In the genomic region with DNA sequence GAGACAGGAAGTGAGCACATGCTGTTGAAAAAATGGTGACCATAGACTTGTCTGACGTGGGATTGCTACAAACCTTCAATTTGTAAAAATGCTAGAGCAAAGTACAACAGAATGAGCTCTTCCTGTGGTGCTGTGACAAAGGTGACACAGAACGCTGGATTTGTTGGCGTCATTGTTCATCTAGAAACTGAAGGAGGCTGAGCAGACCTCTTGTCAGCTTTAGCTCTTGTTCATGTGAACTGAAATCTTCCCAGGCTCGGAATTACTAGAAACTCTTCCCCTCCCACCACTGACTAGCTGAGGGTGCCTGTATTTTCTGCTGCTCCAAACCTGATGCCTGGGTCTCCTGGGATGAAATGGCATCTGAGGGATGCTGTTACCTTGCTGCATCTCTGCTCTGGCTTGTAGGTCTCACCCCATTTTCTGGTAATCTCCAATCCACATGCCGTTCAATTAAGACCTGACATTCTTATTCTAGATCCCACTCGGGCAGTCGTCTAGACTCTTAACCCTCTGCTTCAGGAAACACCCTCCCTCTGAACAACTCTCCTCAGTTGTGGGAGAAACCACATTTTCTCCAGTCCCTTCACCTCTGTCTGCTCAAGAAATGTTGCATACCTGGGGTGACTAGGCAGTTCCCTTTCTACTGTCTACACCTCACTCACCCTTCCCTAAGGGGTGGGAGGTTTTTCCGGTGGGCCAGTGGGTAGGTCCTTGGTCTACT, we compare ENCODE assay signal across 19 cellular contexts.
DNase-seq lines count a peak whose midpoint lies in the region; ATAC-seq and TF ChIP-seq lines count a peak whose summit lies in the region.
"Had no signal": no experiment of that assay in that cellular context is flagged by ENCODE, and none has a peak within 500 bp of the region (broad histone marks: within the 10 kb centered on the region; RNA-seq: fewer than 3 reads in every experiment).

No MANE protein-coding gene starts in this region.

- H3K4me3 ChIP-seq in colonic mucosa (no peak overlapping the region), vagina (no peak overlapping the region)
- H3K4me3 ChIP-seq: K562, MG63, PC-9 had no signal

- no peak overlapping the region for H3K27ac ChIP-seq in colonic mucosa
- H3K27ac ChIP-seq in vagina, result no peak overlapping the region
- H3K27ac ChIP-seq: PC-9 had no signal

- H3K27me3 ChIP-seq in colonic mucosa (no peaks in the 10 kb centered on the region), vagina (no peaks in the 10 kb centered on the region)
- H3K27me3 ChIP-seq: MG63 had no signal

- H3K36me3 Mint-ChIP-seq in effector memory CD8-positive, alpha-beta T cell (ENCODE audit: insufficient read depth), result peaks cover 2% of the 10 kb centered on the region
- H3K36me3 Mint-ChIP-seq in activated CD4-positive, alpha-beta T cell treated with anti-CD3 and anti-CD28 coated beads, Interleukin-2, amount 10 ng/mL, durations not matched to agents 7 days and 5 days (ENCODE audit: low read depth), result no peaks in the 10 kb centered on the region
- H3K36me3 Mint-ChIP-seq: CD4-positive, CD25-positive, alpha-beta regulatory T cell had no signal

- in situ Hi-C loops in GM13977 (cut with MboI; ENCODE audit: low pct_unique_long_range_greater_than_20kb, low sequenced_read_pairs, unreplicated experiment), result loop anchor here (25.0 kb wide), 1 partner anchor 348 kb away; no protein-coding TSS in a partner anchor

- H3K27me3 Mint-ChIP-seq in effector memory CD8-positive, alpha-beta T cell, result peaks cover 24 to 32% of the 10 kb centered on the region in 2 donors
- peaks cover 12% of the 10 kb centered on the region for H3K27me3 Mint-ChIP-seq in activated CD4-positive, alpha-beta T cell treated with anti-CD3 and anti-CD28 coated beads, Interleukin-2, amount 10 ng/mL, durations not matched to agents 7 days and 5 days
- H3K27me3 Mint-ChIP-seq: CD4-positive, CD25-positive, alpha-beta regulatory T cell had no signal

- H3K9me3 ChIP-seq in colonic mucosa, result no peaks in the 10 kb centered on the region
- H3K9me3 ChIP-seq in vagina, result no peaks in the 10 kb centered on the region
- H3K9me3 ChIP-seq: MG63 had no signal

- POLR2A ChIA-PET in HEK293T (lab: Yijun Ruan, JAX), result no interaction called here
- POLR2A ChIA-PET in activated CD4-positive, alpha-beta T cell treated with anti-CD3 and anti-CD28 coated beads, Interleukin-2, amount 10 ng/mL, durations not matched to agents 7 days and 5 days (lab: Charles Lee), result no interaction called here

- no peak for TF ChIP-seq POLR2A in vagina (IDR thresholded peaks at IDR 0.05)

- intact Hi-C loops in colonic mucosa (cut with DNase I), result no loop called here
- intact Hi-C loops in vagina (cut with DNase I), result no loop called here

- H3K4me1 ChIP-seq in colonic mucosa (no peaks in the 10 kb centered on the region), vagina (peaks cover 4% of the 10 kb centered on the region)

- DNase-seq in GM13977 (ENCODE audit: low spot score), result peak; percentile 49
- DNase-seq in colonic mucosa, result peak; percentile 2
- peak; percentile 29 to 49 for DNase-seq in vagina (ENCODE audit: extremely low spot score in 2 of 2)
- DNase-seq in effector memory CD8-positive, alpha-beta T cell, result no peak
- DNase-seq in HEK293T (ENCODE audit: extremely low spot score), result no peak
- no peak for DNase-seq in activated CD4-positive, alpha-beta T cell treated with anti-CD3 and anti-CD28 coated beads, Interleukin-2, amount 10 ng/mL, durations not matched to agents 7 days and 5 days
- DNase-seq: CD4-positive, CD25-positive, alpha-beta regulatory T cell; EL; GF-D8; H9; MG63; NCI-H1417 treated with DMSO at 0.1 percent for 48 hours; NCI-H187 treated with DMSO at 0.1 percent for 48 hours; NCI-H2107; PC-9; RPMI8226; SHP77 had no signal

- TF ChIP-seq CTCF in GM13977 (IDR thresholded peaks at IDR 0.05; ENCODE audit: extremely low read depth, insufficient read depth, missing control alignments), result no peak
- no peak for TF ChIP-seq CTCF in colonic mucosa (IDR thresholded peaks at IDR 0.05)
- TF ChIP-seq CTCF in vagina (IDR thresholded peaks at IDR 0.05), result no peak

- ATAC-seq in HG02870 (IDR thresholded peaks at IDR 0.05; ENCODE audit: unreplicated experiment), result peak; percentile 55
- no peak for ATAC-seq in effector memory CD8-positive, alpha-beta T cell (replicated peaks)
- ATAC-seq: K562 had no signal

- H3K36me3 ChIP-seq in colonic mucosa, result no peaks in the 10 kb centered on the region
- no peaks in the 10 kb centered on the region for H3K36me3 ChIP-seq in vagina
- H3K36me3 ChIP-seq: MG63 had no signal

- no peaks in the 10 kb centered on the region for H3K9me3 Mint-ChIP-seq in effector memory CD8-positive, alpha-beta T cell
- no peaks in the 10 kb centered on the region for H3K9me3 Mint-ChIP-seq in activated CD4-positive, alpha-beta T cell treated with anti-CD3 and anti-CD28 coated beads, Interleukin-2, amount 10 ng/mL, durations not matched to agents 7 days and 5 days

- no peaks in the 10 kb centered on the region for H3K4me1 Mint-ChIP-seq in effector memory CD8-positive, alpha-beta T cell (ENCODE audit: low read depth in 2 of 2)
- no peaks in the 10 kb centered on the region for H3K4me1 Mint-ChIP-seq in activated CD4-positive, alpha-beta T cell treated with anti-CD3 and anti-CD28 coated beads, Interleukin-2, amount 10 ng/mL, durations not matched to agents 7 days and 5 days
- H3K4me1 Mint-ChIP-seq: CD4-positive, CD25-positive, alpha-beta regulatory T cell had no signal

- no peak overlapping the region for H3K27ac Mint-ChIP-seq in effector memory CD8-positive, alpha-beta T cell
- no peak overlapping the region for H3K27ac Mint-ChIP-seq in activated CD4-positive, alpha-beta T cell treated with anti-CD3 and anti-CD28 coated beads, Interleukin-2, amount 10 ng/mL, durations not matched to agents 7 days and 5 days
- H3K27ac Mint-ChIP-seq: CD4-positive, CD25-positive, alpha-beta regulatory T cell; H9 had no signal

- CTCF ChIA-PET in HEK293T (lab: Yijun Ruan, JAX), result no interaction called here
- CTCF ChIA-PET in activated CD4-positive, alpha-beta T cell treated with anti-CD3 and anti-CD28 coated beads, Interleukin-2, amount 10 ng/mL, durations not matched to agents 7 days and 5 days (lab: Charles Lee), result interaction anchor here (0.9 kb wide), 1 partner anchor 19 kb away, joined by 3 read pairs; no protein-coding TSS in a partner anchor

- H3K9ac ChIP-seq in colonic mucosa (ENCODE audit: low read depth in 2 of 2, low read length in 2 of 2), result no peak overlapping the region

- H3K4me3 Mint-ChIP-seq in effector memory CD8-positive, alpha-beta T cell, result no peak overlapping the region
- H3K4me3 Mint-ChIP-seq in activated CD4-positive, alpha-beta T cell treated with anti-CD3 and anti-CD28 coated beads, Interleukin-2, amount 10 ng/mL, durations not matched to agents 7 days and 5 days, result no peak overlapping the region
- H3K4me3 Mint-ChIP-seq: CD4-positive, CD25-positive, alpha-beta regulatory T cell; H9 had no signal

TF ChIP-seq in HEK293T, 16 proteins besides CTCF, POLR2A, EP300 and RAD21:
- no peak for TF ChIP-seq ARNT (IDR thresholded peaks at IDR 0.05)
- no peak for TF ChIP-seq SUZ12 (IDR thresholded peaks at IDR 0.05)

Comparison
In these comparisons a context has a peak if more than half of its experiments do, and no peak if none do; other contexts are left out.
1. DNase-seq: peak in GM13977 (single experiment), colonic mucosa (single experiment) and vagina (2 of 2); none in effector memory CD8-positive, alpha-beta T cell (0 of 3), HEK293T (single experiment) and activated CD4-positive, alpha-beta T cell treated with anti-CD3 and anti-CD28 coated beads, Interleukin-2, amount 10 ng/mL, durations not matched to agents 7 days and 5 days (single experiment).